Comparison of ENCODE assay signal across 9 cellular contexts in genomic region chr6:117880824-117881223, GRCh38. TPM values are rescaled to one million over a fixed set of nuclear protein-coding genes. Genes with fewer than 3 reads are reported as not detected.
"Had no signal": no experiment of that assay in that cellular context is flagged by ENCODE, and none has a peak within 500 bp of the region (broad histone marks: within the 10 kb centered on the region; RNA-seq: fewer than 3 reads in every experiment).

No MANE protein-coding gene starts in this region.

- H3K9ac ChIP-seq: KMS-11 had no signal

- H3K4me1 Mint-ChIP-seq: IgD-negative memory B cell had no signal

- DNase-seq: IMR-90, KBM-7, KG1 had no signal

- H3K27ac ChIP-seq: HL-60, KMS-11 had no signal

- H3K4me3 Mint-ChIP-seq: IgD-negative memory B cell had no signal

- ATAC-seq: HepG2, K562 had no signal

- H3K27ac Mint-ChIP-seq: IgD-negative memory B cell had no signal

- H3K4me2 ChIP-seq: KMS-11 had no signal

- H3K4me3 ChIP-seq: K562 had no signal

- H3K36me3 Mint-ChIP-seq: IgD-negative memory B cell had no signal

RNA-seq across cellular contexts. Expression of gene SLC35F1, which starts 26.2 kb away (rescaled TPM):
- total RNA-seq: HepG2, HT-29, IMR-90, K562 had no signal
- polyA plus RNA-seq: IgD-negative memory B cell, IMR-90 had no signal
